Comparison of ENCODE assay signal across 9 cellular contexts in genomic region chr9:92947268-92948031, GRCh38. TPM values are rescaled to one million over a fixed set of nuclear protein-coding genes. Genes with fewer than 3 reads are reported as not detected.
DNase-seq lines count a peak whose midpoint lies in the region; ATAC-seq, FAIRE-seq and TF ChIP-seq lines count a peak whose summit lies in the region.
"Had no signal": no experiment of that assay in that cellular context is flagged by ENCODE, and none has a peak within 500 bp of the region (broad histone marks: within the 10 kb centered on the region; RNA-seq: fewer than 3 reads in every experiment).

FGD3 (plus strand) TSS chr9:92947523; CDS start chr9:92976257, 28,734 bp downstream.

- H2AFZ ChIP-seq in neural cell (ENCODE audit: low read depth, low read length), result peak within 1 kb of the TSS; percentile 43

- DNase-seq in D721Med (ENCODE audit: insufficient read length, low spot score), result peak; percentile 80
- DNase-seq in NCI-H2107 treated with DMSO at 0.1 percent for 48 hours (lab: John Stamatoyannopoulos, UW; ENCODE audit: unreplicated experiment), result peak; percentile 72
- no peak for DNase-seq in fibroblast of mammary gland (ENCODE audit: low read depth)
- no peak for DNase-seq in SIG-M5 (lab: John Stamatoyannopoulos, UW)
- no peak for DNase-seq in erythroblast (lab: John Stamatoyannopoulos, UW)

- no peak for TF ChIP-seq POLR2A in erythroblast (IDR thresholded peaks at IDR 0.05; ENCODE audit: low read length)

- no peaks in the 10 kb centered on the region for H4K20me1 ChIP-seq in neural cell (ENCODE audit: insufficient read depth)

- ATAC-seq in GM18873 (IDR thresholded peaks at IDR 0.05; ENCODE audit: low FRiP score, unreplicated experiment), result no peak
- ATAC-seq: HCT116 had no signal

- peak within 1 kb of the TSS; percentile 30 for H3K4me3 ChIP-seq in fibroblast of mammary gland (ENCODE audit: control insufficient read depth, low read depth, low read length)
- H3K4me3 ChIP-seq in neural cell (ENCODE audit: low read length), result peak within 1 kb of the TSS; percentile 66

- H3K36me3 ChIP-seq in neural cell (ENCODE audit: insufficient read depth, low read length), result no peaks in the 10 kb centered on the region

- no peaks in the 10 kb centered on the region for H3K9me3 ChIP-seq in neural cell (ENCODE audit: low read length)

- no peaks in the 10 kb centered on the region for H3F3A ChIP-seq in neural cell (ENCODE audit: insufficient read depth, low read length, poor library complexity, severe bottlenecking)

- no peak for TF ChIP-seq CTCF in D721Med (IDR thresholded peaks at IDR 0.05; ENCODE audit: insufficient read depth, missing control alignments)
- no peak for TF ChIP-seq CTCF in fibroblast of mammary gland (conservative IDR thresholded peaks at IDR 0.05; ENCODE audit: control insufficient read depth, insufficient read depth, low read depth, low read length)
- no peak for TF ChIP-seq CTCF in neural cell (IDR thresholded peaks at IDR 0.05; ENCODE audit: poor library complexity, severe bottlenecking)

- H3K27ac ChIP-seq in neural cell (ENCODE audit: low read length), result peak within 1 kb of the TSS; percentile 61

- FAIRE-seq in D721Med (lab: Jason Lieb, UNC), result no peak

- no peaks in the 10 kb centered on the region for H3K27me3 ChIP-seq in neural cell (ENCODE audit: insufficient read depth, low read depth, low read length)

- POLR2A ChIA-PET in activated CD8-positive, alpha-beta memory T cell treated with anti-CD3 and anti-CD28 coated beads for 36 hours (lab: Charles Lee), result no interaction called here

- no peaks in the 10 kb centered on the region for H3K9me2 ChIP-seq in neural cell (ENCODE audit: insufficient read depth, low read length)

- no peak for TF ChIP-seq EP300 in neural cell (conservative IDR thresholded peaks at IDR 0.05; ENCODE audit: poor library complexity, severe bottlenecking)

- TF ChIP-seq RAD21 in neural cell (conservative IDR thresholded peaks at IDR 0.05), result no peak

- H3K79me2 ChIP-seq in neural cell (replicated peaks; ENCODE audit: insufficient read depth, low read length), result peaks cover 8% of the 10 kb centered on the region

- peak within 1 kb of the TSS; percentile 58 for H3K4me2 ChIP-seq in neural cell (ENCODE audit: low read length)

- H3K9ac ChIP-seq in neural cell (ENCODE audit: low read length), result peak within 1 kb of the TSS; percentile 64

- CTCF ChIA-PET in activated CD8-positive, alpha-beta memory T cell treated with anti-CD3 and anti-CD28 coated beads for 36 hours (lab: Charles Lee), result interaction anchor here (0.6 to 1.0 kb wide), 2 partner anchors 104 to 137 kb away, joined by 3 read pairs; no protein-coding TSS in a partner anchor

TF ChIP-seq in neural cell, 6 proteins besides CTCF, POLR2A, EP300 and RAD21:
- no peak for TF ChIP-seq SMC3 (conservative IDR thresholded peaks at IDR 0.05; ENCODE audit: poor library complexity)
- TF ChIP-seq EZH2 (IDR thresholded peaks at IDR 0.05; ENCODE audit: borderline replicate concordance, insufficient read depth, low read length, poor library complexity, severe bottlenecking), result no peak
- peak; percentile 16 for TF ChIP-seq POLR2AphosphoS5 (IDR thresholded peaks at IDR 0.05)
- TF ChIP-seq REST (IDR thresholded peaks at IDR 0.05; ENCODE audit: borderline replicate concordance), result peak; percentile 47
- TF ChIP-seq MXI1 (conservative IDR thresholded peaks at IDR 0.05; ENCODE audit: poor library complexity, severe bottlenecking), result no peak
- peak; percentile 21 for TF ChIP-seq TAF1 (IDR thresholded peaks at IDR 0.05; ENCODE audit: low read depth)
TF ChIP-seq in neural cell: peak in this region for 3.

RNA-seq across cellular contexts. Expression of gene FGD3, which starts in this region (rescaled TPM):
- 10 to 100 TPM; 36.4 to 37.8 TPM for total RNA-seq in activated CD8-positive, alpha-beta memory T cell treated with anti-CD3 and anti-CD28 coated beads for 36 hours
- polyA plus RNA-seq in neural cell, result 8.3 and 9.3 TPM in 2 replicates
- 8.3 and 11.4 TPM in 2 replicates for polyA minus RNA-seq in neural cell

Comparison
In these comparisons a context has a peak if more than half of its experiments do, and no peak if none do; other contexts are left out.
1. DNase-seq: peak in D721Med (single experiment) and NCI-H2107 treated with DMSO at 0.1 percent for 48 hours (single experiment); none in fibroblast of mammary gland (single experiment), SIG-M5 (single experiment) and erythroblast (0 of 2).